10 cellular contexts compared by ENCODE assay signal in the genomic region with DNA sequence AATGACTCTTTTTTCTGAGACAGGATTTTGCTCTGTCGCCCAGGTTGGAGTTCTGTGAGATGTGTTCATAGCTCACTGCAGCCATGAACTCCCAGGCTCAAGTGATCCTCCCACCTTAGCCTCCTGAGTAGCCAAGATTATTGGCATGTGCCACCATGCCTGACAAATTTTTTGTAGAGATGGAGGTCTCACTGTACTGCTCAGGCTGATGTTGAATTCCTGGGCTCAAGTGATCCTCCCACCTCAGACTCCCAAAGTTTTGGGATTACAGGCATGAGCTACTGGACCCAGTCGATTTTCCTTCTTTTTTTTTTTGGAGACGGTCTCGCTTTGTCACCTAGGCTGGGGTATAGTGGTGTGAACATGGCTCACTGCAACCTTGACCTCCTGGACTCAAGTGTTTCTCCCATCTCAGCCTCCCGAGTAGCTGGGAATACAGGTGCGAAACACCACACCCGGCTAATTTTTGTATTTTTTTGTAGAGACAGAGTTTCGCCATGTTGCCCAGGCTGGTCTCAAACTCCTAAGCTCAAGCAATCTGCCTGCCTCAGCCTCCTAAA. TPM values are rescaled to one million over a fixed set of nuclear protein-coding genes. Genes with fewer than 3 reads are reported as not detected.
DNase-seq lines count a peak whose midpoint lies in the region; ATAC-seq and TF ChIP-seq lines count a peak whose summit lies in the region.
"Had no signal": no experiment of that assay in that cellular context is flagged by ENCODE, and none has a peak within 500 bp of the region (broad histone marks: within the 10 kb centered on the region; RNA-seq: fewer than 3 reads in every experiment).

No MANE protein-coding gene starts in this region.

- H2AFZ ChIP-seq in mammary epithelial cell (ENCODE audit: low read depth, low read length), result no peak overlapping the region

- TF ChIP-seq POLR2A in heart left ventricle (IDR thresholded peaks at IDR 0.05), result no peak

- peak overlapping the region in 1 of 10 donors; percentile 82 for H3K4me3 Mint-ChIP-seq in naive thymus-derived CD4-positive, alpha-beta T cell

- in situ Hi-C loops in mammary epithelial cell (cut with MboI; ENCODE audit: low sequenced_read_pairs in 2 of 2), result no loop called here
- in situ Hi-C loops in GM13976 (cut with MboI; ENCODE audit: low sequenced_read_pairs, unreplicated experiment), result no loop called here

- H3K36me3 ChIP-seq in heart left ventricle (peaks cover 0 to 24% (median 8%) of the 10 kb centered on the region in 9 donors), mammary epithelial cell (ENCODE audit: insufficient read depth, low read length) (peaks cover 18% of the 10 kb centered on the region), urinary bladder (ENCODE audit: insufficient read depth) (no peaks in the 10 kb centered on the region)
- H3K36me3 ChIP-seq in naive thymus-derived CD4-positive, alpha-beta T cell (ENCODE audit: control insufficient read depth in 2 of 3, insufficient read depth in 3 of 3, low read length in 3 of 3), result no peaks in the 10 kb centered on the region

- H3K27ac ChIP-seq in heart left ventricle (peak overlapping the region; percentile 24 to 93 (median 80)), mammary epithelial cell (ENCODE audit: insufficient read depth, low read depth, low read length) (peak overlapping the region; percentile 82), urinary bladder (ENCODE audit: low read depth) (peak overlapping the region; percentile 80)
- no peak overlapping the region for H3K27ac ChIP-seq in naive thymus-derived CD4-positive, alpha-beta T cell (ENCODE audit: low read depth, low read length)

- dilution Hi-C loops in mammary epithelial cell (cut with HindIII; ENCODE audit: low sequenced_read_pairs), result loop anchor here (5.0 kb wide), 1 partner anchor 86 kb away; no protein-coding TSS in a partner anchor

- H3K4me3 ChIP-seq in heart left ventricle, result no peak overlapping the region
- no peak overlapping the region for H3K4me3 ChIP-seq in mammary epithelial cell (replicated peaks in 1 of 3; ENCODE audit: insufficient read depth in 1 of 3, low read depth in 2 of 3, low read length in 3 of 3)
- H3K4me3 ChIP-seq in naive thymus-derived CD4-positive, alpha-beta T cell (ENCODE audit: low read length), result no peak overlapping the region
- H3K4me3 ChIP-seq in urinary bladder (ENCODE audit: low read depth, low read length), result no peak overlapping the region

- peaks cover 0 to 25% (median 16%) of the 10 kb centered on the region in 5 donors for H3K36me3 Mint-ChIP-seq in naive thymus-derived CD4-positive, alpha-beta T cell

- H3K27me3 ChIP-seq in heart left ventricle (no peaks in the 10 kb centered on the region), mammary epithelial cell (ENCODE audit: insufficient read depth, low read length) (no peaks in the 10 kb centered on the region)
- H3K27me3 ChIP-seq in naive thymus-derived CD4-positive, alpha-beta T cell (ENCODE audit: control insufficient read depth in 2 of 2, insufficient read depth in 2 of 2, low read length in 2 of 2), result no peaks in the 10 kb centered on the region

- H3K4me2 ChIP-seq in mammary epithelial cell (ENCODE audit: insufficient read depth, low read depth, low read length), result no peak overlapping the region

- H3K9me3 ChIP-seq in heart left ventricle (no peaks in the 10 kb centered on the region), mammary epithelial cell (replicated peaks; ENCODE audit: insufficient read depth, low read length) (no peaks in the 10 kb centered on the region)
- no peaks in the 10 kb centered on the region for H3K9me3 ChIP-seq in naive thymus-derived CD4-positive, alpha-beta T cell (ENCODE audit: control insufficient read depth in 2 of 3, low read length in 3 of 3)

- H4K20me1 ChIP-seq in mammary epithelial cell (ENCODE audit: insufficient read depth, low read length), result no peaks in the 10 kb centered on the region

- DNase-seq in heart left ventricle (no peak), left ventricle myocardium superior (no peak), mammary epithelial cell (no peak), GM13976 (ENCODE audit: low spot score) (no peak), NCI-H526 (lab: John Stamatoyannopoulos, UW) (no peak), NCI-H69 (lab: John Stamatoyannopoulos, UW) (no peak)
- DNase-seq in naive thymus-derived CD4-positive, alpha-beta T cell, result no peak
- DNase-seq: NCI-H748 treated with DMSO at 0.1 percent for 48 hours; stimulated activated CD4-positive, alpha-beta T cell treated with anti-CD3 and anti-CD28 coated beads, Interleukin-4, amount 100 ng/mL, for 24 hours had no signal

- intact Hi-C loops in heart left ventricle (cut with DNase I), result no loop called here
- intact Hi-C loops in left ventricle myocardium superior (cut with micrococcal nuclease), result no loop called here
- intact Hi-C loops in mammary epithelial cell (cut with micrococcal nuclease), result no loop called here
- intact Hi-C loops in naive thymus-derived CD4-positive, alpha-beta T cell (cut with micrococcal nuclease), result loop anchor here in 1 of 2 donors (2.0 kb wide), 3 partner anchors 24 to 38 kb away; partner anchors contain the start of gene BCL2L1

- no peak for ATAC-seq in heart left ventricle
- no peak for ATAC-seq in left ventricle myocardium superior
- no peak for ATAC-seq in naive thymus-derived CD4-positive, alpha-beta T cell

- H3K4me1 ChIP-seq in heart left ventricle (peaks cover 23 to 97% (median 74%) of the 10 kb centered on the region in 12 donors), mammary epithelial cell (ENCODE audit: insufficient read depth, low read length) (peaks cover 55% of the 10 kb centered on the region), urinary bladder (ENCODE audit: insufficient read depth) (peaks cover 4% of the 10 kb centered on the region)
- peaks cover 18 to 20% of the 10 kb centered on the region in 2 donors for H3K4me1 ChIP-seq in naive thymus-derived CD4-positive, alpha-beta T cell (ENCODE audit: control insufficient read depth in 2 of 2, insufficient read depth in 2 of 2, low read length in 2 of 2)

- H3K79me2 ChIP-seq in mammary epithelial cell (ENCODE audit: insufficient read depth, low read length), result peaks cover 96% of the 10 kb centered on the region

- H3K9me3 Mint-ChIP-seq in naive thymus-derived CD4-positive, alpha-beta T cell, result peaks cover 0 to 2% (median 0%) of the 10 kb centered on the region in 11 donors

- no peak overlapping the region for H3K9ac ChIP-seq in mammary epithelial cell (ENCODE audit: insufficient read depth, low read length)

- no TSS peak for BruUV-seq in mammary epithelial cell (replicated peaks; lab: Mats Ljungman, UMichigan)

- POLR2A ChIA-PET in naive thymus-derived CD4-positive, alpha-beta T cell (lab: Charles Lee), result interaction anchor here (0.8 kb wide), 1 partner anchor 10 kb away, joined by 3 read pairs; no protein-coding TSS in a partner anchor

- H3K4me1 Mint-ChIP-seq in naive thymus-derived CD4-positive, alpha-beta T cell, result peaks cover 40 to 64% (median 53%) of the 10 kb centered on the region in 7 donors

- no peak for TF ChIP-seq CTCF in heart left ventricle (IDR thresholded peaks at IDR 0.05)
- TF ChIP-seq CTCF in mammary epithelial cell (conservative IDR thresholded peaks at IDR 0.05 in 1 of 2, IDR thresholded peaks at IDR 0.05 in 1 of 2; ENCODE audit: extremely low read depth in 1 of 2, insufficient read depth in 1 of 2, low read depth in 1 of 2, low read length in 2 of 2), result no peak
- no peak for TF ChIP-seq CTCF in GM13976 (IDR thresholded peaks at IDR 0.05; ENCODE audit: borderline replicate concordance, control extremely low read depth, extremely low read depth, insufficient read depth, missing control alignments)

- H3K27ac Mint-ChIP-seq in naive thymus-derived CD4-positive, alpha-beta T cell, result peak overlapping the region in 6 of 9 donors; percentile 4 to 91 (median 57)

- CTCF ChIA-PET in mammary epithelial cell (lab: Charles Lee; ENCODE audit: low non-redundant PET), result no interaction called here
- CTCF ChIA-PET in naive thymus-derived CD4-positive, alpha-beta T cell (lab: Charles Lee), result interaction anchor here (0.6 kb wide), 1 partner anchor 742 kb away, joined by 4 read pairs; no protein-coding TSS in a partner anchor

- 89 to 93% (median 91%) methylated on average over 8 of the region's 8 CpGs for WGBS in heart left ventricle, 4 donors
- WGBS in mammary epithelial cell (ENCODE audit: low coverage, missing lambda C conversion rate), result 98% methylated on average over 7 of the region's 8 CpGs
- WGBS in urinary bladder, result 94% methylated on average over 8 of the region's 8 CpGs

- no peaks in the 10 kb centered on the region for H3K27me3 Mint-ChIP-seq in naive thymus-derived CD4-positive, alpha-beta T cell

RNA-seq across cellular contexts. Expression of gene BCL2L1, which starts 24.3 kb away (rescaled TPM):
- total RNA-seq in heart left ventricle, result 100 to 1,000 TPM in 1 of 9 donors, 10 to 100 TPM in 8; 32.2 to 176 (median 62.6) TPM
- 100 to 1,000 TPM in 1 of 2 donors, 10 to 100 TPM in 1; 43.1 to 217 TPM for polyA plus RNA-seq in heart left ventricle
- total RNA-seq in left ventricle myocardium superior, result 54.8 TPM
- 100 to 1,000 TPM; 196 to 212 TPM for total RNA-seq in mammary epithelial cell
- polyA plus RNA-seq in mammary epithelial cell, result 132 TPM
- 137 TPM for polyA minus RNA-seq in mammary epithelial cell
- total RNA-seq in naive thymus-derived CD4-positive, alpha-beta T cell, result 100 to 1,000 TPM in 1 of 5 experiments, 10 to 100 TPM in 4; 15.0 to 111 (median 19.4) TPM
- 10 to 100 TPM; 11.5 to 12.7 TPM for polyA plus RNA-seq in naive thymus-derived CD4-positive, alpha-beta T cell
- total RNA-seq in urinary bladder, result 24.2 TPM
- 61.3 TPM for polyA plus RNA-seq in urinary bladder

RNA-seq across cellular contexts. Expression of gene TPX2, which starts 40.8 kb away (rescaled TPM):
- total RNA-seq in heart left ventricle, result 10 to 100 TPM in 1 of 9 donors, 1 to 10 TPM in 3, under 1 TPM in 5; 0.38 to 15.2 (median 0.77) TPM
- polyA plus RNA-seq in heart left ventricle, result under 1 TPM; 0.04 to 0.97 TPM
- total RNA-seq in left ventricle myocardium superior, result 0.72 TPM
- total RNA-seq in mammary epithelial cell, result 10 to 100 TPM in 1 of 2 donors, 1 to 10 TPM in 1; 9.5 to 74.3 TPM
- 51.2 TPM for polyA plus RNA-seq in mammary epithelial cell
- 108 TPM for polyA minus RNA-seq in mammary epithelial cell
- total RNA-seq in naive thymus-derived CD4-positive, alpha-beta T cell, result 10 to 100 TPM in 1 of 5 experiments, under 1 TPM in 4; 0.16 to 84.3 (median 0.43) TPM
- under 1 TPM in 1 of 2 donors, not detected in 1; 0.09 TPM for polyA plus RNA-seq in naive thymus-derived CD4-positive, alpha-beta T cell
- 22.7 TPM for total RNA-seq in urinary bladder
- 0.84 TPM for polyA plus RNA-seq in urinary bladder
